In genomic region chr2:156706576-156706975, GRCh38 we compare ENCODE assay signal across 4 cellular contexts.
TF ChIP-seq lines count a peak whose summit lies in the region.

No MANE protein-coding gene starts in this region.

TF ChIP-seq in HepG2, 621 proteins besides CTCF, POLR2A, EP300 and RAD21:
- TF ChIP-seq ATF7 (IDR thresholded peaks at IDR 0.05): peak; percentile 92
- TF ChIP-seq ATF7 (CRISPR knock-in tag; IDR thresholded peaks at IDR 0.05): no peak
- TF ChIP-seq, protein P1, sequence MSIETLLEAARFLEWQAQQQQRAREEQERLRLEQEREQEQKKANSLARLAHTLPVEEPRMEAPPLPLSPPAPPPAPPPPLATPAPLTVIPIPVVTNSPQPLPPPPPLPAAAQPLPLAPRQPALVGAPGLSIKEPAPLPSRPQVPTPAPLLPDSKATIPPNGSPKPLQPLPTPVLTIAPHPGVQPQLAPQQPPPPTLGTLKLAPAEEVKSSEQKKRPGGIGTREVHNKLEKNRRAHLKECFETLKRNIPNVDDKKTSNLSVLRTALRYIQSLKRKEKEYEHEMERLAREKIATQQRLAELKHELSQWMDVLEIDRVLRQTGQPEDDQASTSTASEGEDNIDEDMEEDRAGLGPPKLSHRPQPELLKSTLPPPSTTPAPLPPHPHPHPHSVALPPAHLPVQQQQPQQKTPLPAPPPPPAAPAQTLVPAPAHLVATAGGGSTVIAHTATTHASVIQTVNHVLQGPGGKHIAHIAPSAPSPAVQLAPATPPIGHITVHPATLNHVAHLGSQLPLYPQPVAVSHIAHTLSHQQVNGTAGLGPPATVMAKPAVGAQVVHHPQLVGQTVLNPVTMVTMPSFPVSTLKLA (IDR thresholded peaks at IDR 0.05): no peak
- no peak for TF ChIP-seq RCOR2 (CRISPR knock-in tag; IDR thresholded peaks at IDR 0.05)
- TF ChIP-seq ZMYM4 (CRISPR knock-in tag; IDR thresholded peaks at IDR 0.05): no peak
- peak; percentile 33; the same call in 1 of the 2 replicates for TF ChIP-seq CREB1 (IDR thresholded peaks at IDR 0.05)
- TF ChIP-seq CREB1 (CRISPR knock-in tag; IDR thresholded peaks at IDR 0.05): no peak

TF ChIP-seq in GM23338, 12 proteins besides CTCF, POLR2A, EP300 and RAD21 (continues in another document):
- TF ChIP-seq ZNF331 (CRISPR knock-in tag; IDR thresholded peaks at IDR 0.05; ENCODE audit: low read depth) (no peak), STAT1 (IDR thresholded peaks at IDR 0.05; ENCODE audit: unreplicated experiment) (no peak), ETS1 (IDR thresholded peaks at IDR 0.05) (no peak), ZNF114 (CRISPR knock-in tag; IDR thresholded peaks at IDR 0.05) (no peak), EZH2 (IDR thresholded peaks at IDR 0.05; ENCODE audit: low read depth, unreplicated experiment) (no peak), JUNB (IDR thresholded peaks at IDR 0.05; ENCODE audit: unreplicated experiment) (no peak), NANOG (IDR thresholded peaks at IDR 0.05; ENCODE audit: borderline replicate concordance) (no peak), CREB1 (CRISPR knock-in tag; IDR thresholded peaks at IDR 0.05; ENCODE audit: low read depth) (no peak), POLR2AphosphoS5 (IDR thresholded peaks at IDR 0.05; ENCODE audit: low read depth) (no peak)

TF ChIP-seq in HEK293, 187 proteins besides CTCF, POLR2A, EP300 and RAD21:
- TF ChIP-seq, protein P2, sequence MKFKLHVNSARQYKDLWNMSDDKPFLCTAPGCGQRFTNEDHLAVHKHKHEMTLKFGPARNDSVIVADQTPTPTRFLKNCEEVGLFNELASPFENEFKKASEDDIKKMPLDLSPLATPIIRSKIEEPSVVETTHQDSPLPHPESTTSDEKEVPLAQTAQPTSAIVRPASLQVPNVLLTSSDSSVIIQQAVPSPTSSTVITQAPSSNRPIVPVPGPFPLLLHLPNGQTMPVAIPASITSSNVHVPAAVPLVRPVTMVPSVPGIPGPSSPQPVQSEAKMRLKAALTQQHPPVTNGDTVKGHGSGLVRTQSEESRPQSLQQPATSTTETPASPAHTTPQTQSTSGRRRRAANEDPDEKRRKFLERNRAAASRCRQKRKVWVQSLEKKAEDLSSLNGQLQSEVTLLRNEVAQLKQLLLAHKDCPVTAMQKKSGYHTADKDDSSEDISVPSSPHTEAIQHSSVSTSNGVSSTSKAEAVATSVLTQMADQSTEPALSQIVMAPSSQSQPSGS (tag by site-specific recombination; IDR thresholded peaks at IDR 0.05; ENCODE audit: low read depth): peak; percentile 30; the same call in 1 of the 2 replicates
- no peak for TF ChIP-seq ZNF660 (tag by site-specific recombination; IDR thresholded peaks at IDR 0.05)
TF ChIP-seq in HEK293: peak in this region for 1.

TF ChIP-seq in WTC11, 78 proteins besides CTCF, POLR2A, EP300 and RAD21:
- no peak for TF ChIP-seq MXD4 (CRISPR knock-in tag; IDR thresholded peaks at IDR 0.05; ENCODE audit: borderline replicate concordance)
- no peak for TF ChIP-seq ATF1 (CRISPR knock-in tag; IDR thresholded peaks at IDR 0.05)
- TF ChIP-seq TEAD1 (CRISPR knock-in tag; IDR thresholded peaks at IDR 0.05): no peak
- TF ChIP-seq ZNF219 (CRISPR knock-in tag; IDR thresholded peaks at IDR 0.05; ENCODE audit: borderline replicate concordance): no peak
- TF ChIP-seq TP53 (CRISPR knock-in tag; IDR thresholded peaks at IDR 0.05): no peak
- TF ChIP-seq RORB (CRISPR knock-in tag; IDR thresholded peaks at IDR 0.05): no peak
- TF ChIP-seq, protein P3, sequence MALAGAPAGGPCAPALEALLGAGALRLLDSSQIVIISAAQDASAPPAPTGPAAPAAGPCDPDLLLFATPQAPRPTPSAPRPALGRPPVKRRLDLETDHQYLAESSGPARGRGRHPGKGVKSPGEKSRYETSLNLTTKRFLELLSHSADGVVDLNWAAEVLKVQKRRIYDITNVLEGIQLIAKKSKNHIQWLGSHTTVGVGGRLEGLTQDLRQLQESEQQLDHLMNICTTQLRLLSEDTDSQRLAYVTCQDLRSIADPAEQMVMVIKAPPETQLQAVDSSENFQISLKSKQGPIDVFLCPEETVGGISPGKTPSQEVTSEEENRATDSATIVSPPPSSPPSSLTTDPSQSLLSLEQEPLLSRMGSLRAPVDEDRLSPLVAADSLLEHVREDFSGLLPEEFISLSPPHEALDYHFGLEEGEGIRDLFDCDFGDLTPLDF (CRISPR knock-in tag; IDR thresholded peaks at IDR 0.05): no peak
- TF ChIP-seq, protein P4, sequence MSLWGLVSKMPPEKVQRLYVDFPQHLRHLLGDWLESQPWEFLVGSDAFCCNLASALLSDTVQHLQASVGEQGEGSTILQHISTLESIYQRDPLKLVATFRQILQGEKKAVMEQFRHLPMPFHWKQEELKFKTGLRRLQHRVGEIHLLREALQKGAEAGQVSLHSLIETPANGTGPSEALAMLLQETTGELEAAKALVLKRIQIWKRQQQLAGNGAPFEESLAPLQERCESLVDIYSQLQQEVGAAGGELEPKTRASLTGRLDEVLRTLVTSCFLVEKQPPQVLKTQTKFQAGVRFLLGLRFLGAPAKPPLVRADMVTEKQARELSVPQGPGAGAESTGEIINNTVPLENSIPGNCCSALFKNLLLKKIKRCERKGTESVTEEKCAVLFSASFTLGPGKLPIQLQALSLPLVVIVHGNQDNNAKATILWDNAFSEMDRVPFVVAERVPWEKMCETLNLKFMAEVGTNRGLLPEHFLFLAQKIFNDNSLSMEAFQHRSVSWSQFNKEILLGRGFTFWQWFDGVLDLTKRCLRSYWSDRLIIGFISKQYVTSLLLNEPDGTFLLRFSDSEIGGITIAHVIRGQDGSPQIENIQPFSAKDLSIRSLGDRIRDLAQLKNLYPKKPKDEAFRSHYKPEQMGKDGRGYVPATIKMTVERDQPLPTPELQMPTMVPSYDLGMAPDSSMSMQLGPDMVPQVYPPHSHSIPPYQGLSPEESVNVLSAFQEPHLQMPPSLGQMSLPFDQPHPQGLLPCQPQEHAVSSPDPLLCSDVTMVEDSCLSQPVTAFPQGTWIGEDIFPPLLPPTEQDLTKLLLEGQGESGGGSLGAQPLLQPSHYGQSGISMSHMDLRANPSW (CRISPR knock-in tag; conservative IDR thresholded peaks at IDR 0.05; ENCODE audit: low read depth): no peak
- no peak for TF ChIP-seq NFE2L1 (CRISPR knock-in tag; IDR thresholded peaks at IDR 0.05)
TF ChIP-seq in WTC11: peak in this region for 0.
